11 cellular contexts compared by ENCODE assay signal in the genomic region with DNA sequence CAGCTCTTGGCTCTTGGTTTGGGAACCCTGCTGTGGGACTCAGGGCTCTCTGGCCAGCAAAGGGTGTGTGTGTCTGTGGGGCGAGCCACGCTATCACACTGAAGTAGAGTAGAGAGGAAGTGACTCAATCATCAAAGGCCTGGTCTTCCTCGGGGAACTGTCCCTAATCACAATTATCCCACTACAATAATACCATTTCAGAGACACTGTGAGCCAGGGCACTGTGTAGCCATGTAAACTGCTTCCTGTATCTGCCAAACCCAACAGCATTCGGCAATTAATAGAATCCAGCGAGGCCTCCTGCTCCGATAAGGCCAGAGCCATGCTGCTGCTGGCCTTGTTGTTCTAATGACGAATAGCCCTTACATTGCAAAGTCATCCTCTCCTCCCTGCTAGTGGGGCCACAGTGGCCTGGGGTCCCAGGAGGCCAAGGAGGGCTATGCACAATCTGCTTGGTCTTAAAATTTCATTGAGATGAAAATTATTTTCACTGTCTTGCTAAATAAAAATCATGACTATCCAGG. TPM values are rescaled to one million over a fixed set of nuclear protein-coding genes. Genes with fewer than 3 reads are reported as not detected.
DNase-seq lines count a peak whose midpoint lies in the region; ATAC-seq, FAIRE-seq and TF ChIP-seq lines count a peak whose summit lies in the region.
"Had no signal": no experiment of that assay in that cellular context is flagged by ENCODE, and none has a peak within 500 bp of the region (broad histone marks: within the 10 kb centered on the region; RNA-seq: fewer than 3 reads in every experiment).

No MANE protein-coding gene starts in this region.

- intact Hi-C loops in HepG2 (cut with micrococcal nuclease; ENCODE audit: unreplicated experiment) = no loop called here

- H3K27me3 ChIP-seq in BE2C (no peaks in the 10 kb centered on the region), HepG2 (ENCODE audit: control insufficient read depth in 1 of 2, insufficient read depth in 2 of 2, low read length in 2 of 2) (peaks cover 0 to 10% of the 10 kb centered on the region in 2 experiments; a peak in 2 of 5 replicates)
- H3K27me3 ChIP-seq: tibial artery had no signal

- ATAC-seq in HG03095 (IDR thresholded peaks at IDR 0.05; ENCODE audit: unreplicated experiment) (peak; percentile 32), HepG2 (no peak), HG02840 (IDR thresholded peaks at IDR 0.05; ENCODE audit: low FRiP score, unreplicated experiment) (no peak), HG03469 (IDR thresholded peaks at IDR 0.05; ENCODE audit: unreplicated experiment) (no peak)

- H3K36me3 ChIP-seq in BE2C (no peaks in the 10 kb centered on the region), HepG2 (replicated peaks in 1 of 2; ENCODE audit: control insufficient read depth in 1 of 2, insufficient read depth in 2 of 2, low read length in 2 of 2) (no peaks in the 10 kb centered on the region)
- H3K36me3 ChIP-seq: tibial artery had no signal

- TF ChIP-seq RAD21 in HepG2 (CRISPR knock-in tag; IDR thresholded peaks at IDR 0.05) = no peak

- DNase-seq in BE2C (peak; percentile 48), amniotic epithelial cell (ENCODE audit: low read depth) (peak; percentile 9), HepG2 (ENCODE audit: low spot score) (no peak), T-helper 2 cell (no peak), mucosa of gallbladder (ENCODE audit: low spot score) (no peak)
- DNase-seq: small intestine, T-helper 1 cell had no signal

- H3K4me2 ChIP-seq in HepG2 (ENCODE audit: low read depth, low read length) = no peak overlapping the region

- H4K20me1 ChIP-seq in HepG2 (ENCODE audit: insufficient read depth, low read length) = no peaks in the 10 kb centered on the region

- H3K27ac ChIP-seq in HepG2 (ENCODE audit: extremely low read length, insufficient read depth, low read length) = no peak overlapping the region
- H3K27ac ChIP-seq: tibial artery had no signal

- WGBS in HepG2 (ENCODE audit: low lambda C conversion rate) = 54% methylated on average over 5 of the region's 7 CpGs

- H3K9me3 ChIP-seq in BE2C (no peaks in the 10 kb centered on the region), HepG2 (ENCODE audit: low read length) (no peaks in the 10 kb centered on the region)
- H3K9me3 ChIP-seq: tibial artery had no signal

- no peak overlapping the region for H3K9ac ChIP-seq in HepG2 (ENCODE audit: insufficient read depth, low read depth, low read length)

- TF ChIP-seq POLR2A in HepG2 (IDR thresholded peaks at IDR 0.05; ENCODE audit: insufficient read depth in 1 of 2, low read depth in 2 of 2, low read length in 2 of 2) = no peak

- FAIRE-seq in HepG2 (lab: Jason Lieb, UNC) = no peak
- FAIRE-seq: small intestine had no signal

- POLR2A ChIA-PET in HepG2 (lab: Yijun Ruan, JAX) = no interaction called here

- no peak overlapping the region for H3K4me3 ChIP-seq in BE2C (ENCODE audit: low read depth, low read length)
- H3K4me3 ChIP-seq in HepG2 (replicated peaks in 1 of 3; ENCODE audit: insufficient read depth in 1 of 3, low read depth in 2 of 3, low read length in 3 of 3) = no peak overlapping the region
- H3K4me3 ChIP-seq: tibial artery had no signal

- no peaks in the 10 kb centered on the region; the same call in 1 of the 2 replicates for H3K4me1 ChIP-seq in BE2C
- no peaks in the 10 kb centered on the region for H3K4me1 ChIP-seq in HepG2 (ENCODE audit: insufficient read depth, low read length)

- TF ChIP-seq EP300 in HepG2 (IDR thresholded peaks at IDR 0.05; ENCODE audit: low read depth in 2 of 2, low read length in 2 of 2) (no peak), HepG2 (CRISPR knock-in tag; IDR thresholded peaks at IDR 0.05; ENCODE audit: borderline replicate concordance) (no peak)

- BruUV-seq in HepG2 (replicated peaks; lab: Mats Ljungman, UMichigan) = no TSS peak

- in situ Hi-C loops in HepG2 (cut with HindIII; ENCODE audit: extremely low pct_ligation_motif_present, low pct_unique_long_range_greater_than_20kb) = no loop called here

- H3K79me2 ChIP-seq in HepG2 (ENCODE audit: insufficient read depth, low read length) = no peaks in the 10 kb centered on the region

- no peak overlapping the region for H2AFZ ChIP-seq in HepG2 (ENCODE audit: low read length)

- CTCF ChIA-PET in HepG2 (lab: Yijun Ruan, JAX; ENCODE audit: low intra/inter-chr PET ratio, low total read pairs) = no interaction called here

- TF ChIP-seq CTCF in BE2C (IDR thresholded peaks at IDR 0.05; ENCODE audit: low read depth, low read length) = no peak
- no peak for TF ChIP-seq CTCF in HepG2 (CRISPR knock-in tag; IDR thresholded peaks at IDR 0.05)

TF ChIP-seq in HepG2, 621 proteins besides CTCF, POLR2A, EP300 and RAD21:
- TF ChIP-seq ARNT (IDR thresholded peaks at IDR 0.05) (no peak), ZNF652 (CRISPR knock-in tag; IDR thresholded peaks at IDR 0.05; ENCODE audit: borderline replicate concordance, low read depth) (peak; percentile 76)

RNA-seq across cellular contexts. Expression of a gene that starts 49.8 kb away (rescaled TPM):
- polyA plus RNA-seq in BE2C (2012; ENCODE audit: insufficient read depth, insufficient read length, low read depth) = 7.7 TPM
- total RNA-seq in HepG2 (2016; rRNA removed; fragmentation: Illumina TruSeq; extraction: Trizol) (not detected in 2 replicates), mucosa of gallbladder (26.8 TPM)
- not detected in 2 replicates for total RNA-seq in HepG2 (2016; cell fraction: cytosol; rRNA removed; fragmentation: Illumina TruSeq; extraction: Trizol; ENCODE audit: low read depth)
- not detected in 2 replicates for total RNA-seq in HepG2 (2016; cell fraction: insoluble cytoplasmic fraction; rRNA removed; fragmentation: Illumina TruSeq; extraction: Trizol)
- not detected in 2 replicates for total RNA-seq in HepG2 (2016; cell fraction: membrane; rRNA removed; fragmentation: Illumina TruSeq; extraction: Trizol)
- total RNA-seq in HepG2 (2016; cell fraction: nucleus; rRNA removed; fragmentation: Illumina TruSeq; extraction: Trizol) = not detected in 2 replicates
- not detected in 2 replicates for polyA plus RNA-seq in HepG2 (2011; rRNA removed)
- polyA plus RNA-seq in HepG2 (2011; cell fraction: cytosol; rRNA removed) = not detected in 2 replicates
- not detected in 2 replicates for polyA plus RNA-seq in HepG2 (2011; cell fraction: nucleus; rRNA removed)
- polyA plus RNA-seq in HepG2 (2012) = not detected in 2 replicates
- not detected in 2 replicates for polyA plus RNA-seq in HepG2 (2016; cell fraction: cytosol; fragmentation: Illumina TruSeq; extraction: Trizol; ENCODE audit: low read depth)
- not detected in 2 replicates for polyA plus RNA-seq in HepG2 (2016; cell fraction: insoluble cytoplasmic fraction; fragmentation: Illumina TruSeq; extraction: Trizol; ENCODE audit: low read depth)
- polyA plus RNA-seq in HepG2 (2016; cell fraction: membrane; fragmentation: Illumina TruSeq; extraction: Trizol; ENCODE audit: low read depth) = not detected in 2 replicates
- polyA plus RNA-seq in HepG2 (2016; cell fraction: nucleus; fragmentation: Illumina TruSeq; extraction: Trizol; ENCODE audit: insufficient read depth, low read depth) = not detected in 2 replicates
- 0.28 and 0.30 TPM in 2 replicates for polyA minus RNA-seq in HepG2 (2011; rRNA and poly(A)+ RNA removed; ENCODE audit: low replicate concordance)
- polyA minus RNA-seq in HepG2 (2011; cell fraction: cytosol; rRNA and poly(A)+ RNA removed) = not detected in 2 replicates
- polyA minus RNA-seq in HepG2 (2011; cell fraction: nucleus; rRNA and poly(A)+ RNA removed) = not detected in 2 replicates

Comparison
In these comparisons a context has a peak if more than half of its experiments do, and no peak if none do; other contexts are left out.
1. DNase-seq: peak in BE2C (single experiment) and amniotic epithelial cell (single experiment); none in HepG2 (single experiment), T-helper 2 cell (0 of 5) and mucosa of gallbladder (single experiment).
2. RNA of a gene that starts 49.8 kb away (total RNA-seq): 26.8 TPM in mucosa of gallbladder (single experiment); not detected in HepG2; every median in the first group is over 10 times any median in the second.